1 cellular context compared by ENCODE assay signal in the genomic region with DNA sequence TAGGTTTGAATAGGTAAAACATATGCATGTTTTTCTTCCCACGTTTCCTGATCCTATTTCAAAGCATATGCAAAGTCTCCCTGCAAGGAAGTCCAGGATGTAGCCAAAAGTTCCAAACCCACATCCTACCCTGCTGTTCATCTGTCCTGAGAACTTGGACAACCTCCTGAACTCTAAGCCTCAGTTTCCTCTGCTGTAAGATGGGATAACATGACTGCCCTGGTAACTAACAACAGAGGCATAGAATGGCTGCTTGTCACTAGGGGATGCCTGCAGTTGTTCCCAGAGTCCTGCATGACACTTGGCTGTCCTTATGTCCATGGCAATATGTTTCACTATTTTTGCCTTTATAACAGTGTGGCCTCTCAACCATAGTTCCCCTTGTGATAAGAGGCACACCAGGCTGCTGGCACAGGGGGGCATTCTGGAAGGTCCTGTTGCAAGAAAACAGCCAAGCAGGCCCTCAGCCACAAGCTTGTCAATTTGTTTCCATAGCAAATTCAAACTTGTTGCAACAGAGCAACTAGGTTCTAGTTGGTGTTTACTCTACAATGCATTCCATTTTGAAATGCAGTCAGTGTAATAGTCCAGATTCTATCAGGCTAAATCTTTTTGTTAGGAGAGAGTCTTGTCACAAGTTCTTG.
TF ChIP-seq lines count a peak whose summit lies in the region.

No MANE protein-coding gene starts in this region.

TF ChIP-seq in GM23338, 12 proteins besides CTCF, POLR2A, EP300 and RAD21 (continued from another document):
- TF ChIP-seq, protein P1, sequence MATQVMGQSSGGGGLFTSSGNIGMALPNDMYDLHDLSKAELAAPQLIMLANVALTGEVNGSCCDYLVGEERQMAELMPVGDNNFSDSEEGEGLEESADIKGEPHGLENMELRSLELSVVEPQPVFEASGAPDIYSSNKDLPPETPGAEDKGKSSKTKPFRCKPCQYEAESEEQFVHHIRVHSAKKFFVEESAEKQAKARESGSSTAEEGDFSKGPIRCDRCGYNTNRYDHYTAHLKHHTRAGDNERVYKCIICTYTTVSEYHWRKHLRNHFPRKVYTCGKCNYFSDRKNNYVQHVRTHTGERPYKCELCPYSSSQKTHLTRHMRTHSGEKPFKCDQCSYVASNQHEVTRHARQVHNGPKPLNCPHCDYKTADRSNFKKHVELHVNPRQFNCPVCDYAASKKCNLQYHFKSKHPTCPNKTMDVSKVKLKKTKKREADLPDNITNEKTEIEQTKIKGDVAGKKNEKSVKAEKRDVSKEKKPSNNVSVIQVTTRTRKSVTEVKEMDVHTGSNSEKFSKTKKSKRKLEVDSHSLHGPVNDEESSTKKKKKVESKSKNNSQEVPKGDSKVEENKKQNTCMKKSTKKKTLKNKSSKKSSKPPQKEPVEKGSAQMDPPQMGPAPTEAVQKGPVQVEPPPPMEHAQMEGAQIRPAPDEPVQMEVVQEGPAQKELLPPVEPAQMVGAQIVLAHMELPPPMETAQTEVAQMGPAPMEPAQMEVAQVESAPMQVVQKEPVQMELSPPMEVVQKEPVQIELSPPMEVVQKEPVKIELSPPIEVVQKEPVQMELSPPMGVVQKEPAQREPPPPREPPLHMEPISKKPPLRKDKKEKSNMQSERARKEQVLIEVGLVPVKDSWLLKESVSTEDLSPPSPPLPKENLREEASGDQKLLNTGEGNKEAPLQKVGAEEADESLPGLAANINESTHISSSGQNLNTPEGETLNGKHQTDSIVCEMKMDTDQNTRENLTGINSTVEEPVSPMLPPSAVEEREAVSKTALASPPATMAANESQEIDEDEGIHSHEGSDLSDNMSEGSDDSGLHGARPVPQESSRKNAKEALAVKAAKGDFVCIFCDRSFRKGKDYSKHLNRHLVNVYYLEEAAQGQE (IDR thresholded peaks at IDR 0.05; ENCODE audit: unreplicated experiment): no peak
- TF ChIP-seq ZNF331 (CRISPR knock-in tag; IDR thresholded peaks at IDR 0.05; ENCODE audit: low read depth) (no peak), EZH2 (IDR thresholded peaks at IDR 0.05; ENCODE audit: low read depth, unreplicated experiment) (no peak), CREB1 (CRISPR knock-in tag; IDR thresholded peaks at IDR 0.05; ENCODE audit: low read depth) (no peak), STAT1 (IDR thresholded peaks at IDR 0.05; ENCODE audit: unreplicated experiment) (no peak), JUNB (IDR thresholded peaks at IDR 0.05; ENCODE audit: unreplicated experiment) (no peak), EZH2phosphoT487 (IDR thresholded peaks at IDR 0.05; ENCODE audit: unreplicated experiment) (no peak), POLR2AphosphoS5 (IDR thresholded peaks at IDR 0.05; ENCODE audit: low read depth) (no peak)
- TF ChIP-seq, protein P2, sequence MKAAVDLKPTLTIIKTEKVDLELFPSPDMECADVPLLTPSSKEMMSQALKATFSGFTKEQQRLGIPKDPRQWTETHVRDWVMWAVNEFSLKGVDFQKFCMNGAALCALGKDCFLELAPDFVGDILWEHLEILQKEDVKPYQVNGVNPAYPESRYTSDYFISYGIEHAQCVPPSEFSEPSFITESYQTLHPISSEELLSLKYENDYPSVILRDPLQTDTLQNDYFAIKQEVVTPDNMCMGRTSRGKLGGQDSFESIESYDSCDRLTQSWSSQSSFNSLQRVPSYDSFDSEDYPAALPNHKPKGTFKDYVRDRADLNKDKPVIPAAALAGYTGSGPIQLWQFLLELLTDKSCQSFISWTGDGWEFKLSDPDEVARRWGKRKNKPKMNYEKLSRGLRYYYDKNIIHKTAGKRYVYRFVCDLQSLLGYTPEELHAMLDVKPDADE (IDR thresholded peaks at IDR 0.05): no peak
- TF ChIP-seq, protein P3, sequence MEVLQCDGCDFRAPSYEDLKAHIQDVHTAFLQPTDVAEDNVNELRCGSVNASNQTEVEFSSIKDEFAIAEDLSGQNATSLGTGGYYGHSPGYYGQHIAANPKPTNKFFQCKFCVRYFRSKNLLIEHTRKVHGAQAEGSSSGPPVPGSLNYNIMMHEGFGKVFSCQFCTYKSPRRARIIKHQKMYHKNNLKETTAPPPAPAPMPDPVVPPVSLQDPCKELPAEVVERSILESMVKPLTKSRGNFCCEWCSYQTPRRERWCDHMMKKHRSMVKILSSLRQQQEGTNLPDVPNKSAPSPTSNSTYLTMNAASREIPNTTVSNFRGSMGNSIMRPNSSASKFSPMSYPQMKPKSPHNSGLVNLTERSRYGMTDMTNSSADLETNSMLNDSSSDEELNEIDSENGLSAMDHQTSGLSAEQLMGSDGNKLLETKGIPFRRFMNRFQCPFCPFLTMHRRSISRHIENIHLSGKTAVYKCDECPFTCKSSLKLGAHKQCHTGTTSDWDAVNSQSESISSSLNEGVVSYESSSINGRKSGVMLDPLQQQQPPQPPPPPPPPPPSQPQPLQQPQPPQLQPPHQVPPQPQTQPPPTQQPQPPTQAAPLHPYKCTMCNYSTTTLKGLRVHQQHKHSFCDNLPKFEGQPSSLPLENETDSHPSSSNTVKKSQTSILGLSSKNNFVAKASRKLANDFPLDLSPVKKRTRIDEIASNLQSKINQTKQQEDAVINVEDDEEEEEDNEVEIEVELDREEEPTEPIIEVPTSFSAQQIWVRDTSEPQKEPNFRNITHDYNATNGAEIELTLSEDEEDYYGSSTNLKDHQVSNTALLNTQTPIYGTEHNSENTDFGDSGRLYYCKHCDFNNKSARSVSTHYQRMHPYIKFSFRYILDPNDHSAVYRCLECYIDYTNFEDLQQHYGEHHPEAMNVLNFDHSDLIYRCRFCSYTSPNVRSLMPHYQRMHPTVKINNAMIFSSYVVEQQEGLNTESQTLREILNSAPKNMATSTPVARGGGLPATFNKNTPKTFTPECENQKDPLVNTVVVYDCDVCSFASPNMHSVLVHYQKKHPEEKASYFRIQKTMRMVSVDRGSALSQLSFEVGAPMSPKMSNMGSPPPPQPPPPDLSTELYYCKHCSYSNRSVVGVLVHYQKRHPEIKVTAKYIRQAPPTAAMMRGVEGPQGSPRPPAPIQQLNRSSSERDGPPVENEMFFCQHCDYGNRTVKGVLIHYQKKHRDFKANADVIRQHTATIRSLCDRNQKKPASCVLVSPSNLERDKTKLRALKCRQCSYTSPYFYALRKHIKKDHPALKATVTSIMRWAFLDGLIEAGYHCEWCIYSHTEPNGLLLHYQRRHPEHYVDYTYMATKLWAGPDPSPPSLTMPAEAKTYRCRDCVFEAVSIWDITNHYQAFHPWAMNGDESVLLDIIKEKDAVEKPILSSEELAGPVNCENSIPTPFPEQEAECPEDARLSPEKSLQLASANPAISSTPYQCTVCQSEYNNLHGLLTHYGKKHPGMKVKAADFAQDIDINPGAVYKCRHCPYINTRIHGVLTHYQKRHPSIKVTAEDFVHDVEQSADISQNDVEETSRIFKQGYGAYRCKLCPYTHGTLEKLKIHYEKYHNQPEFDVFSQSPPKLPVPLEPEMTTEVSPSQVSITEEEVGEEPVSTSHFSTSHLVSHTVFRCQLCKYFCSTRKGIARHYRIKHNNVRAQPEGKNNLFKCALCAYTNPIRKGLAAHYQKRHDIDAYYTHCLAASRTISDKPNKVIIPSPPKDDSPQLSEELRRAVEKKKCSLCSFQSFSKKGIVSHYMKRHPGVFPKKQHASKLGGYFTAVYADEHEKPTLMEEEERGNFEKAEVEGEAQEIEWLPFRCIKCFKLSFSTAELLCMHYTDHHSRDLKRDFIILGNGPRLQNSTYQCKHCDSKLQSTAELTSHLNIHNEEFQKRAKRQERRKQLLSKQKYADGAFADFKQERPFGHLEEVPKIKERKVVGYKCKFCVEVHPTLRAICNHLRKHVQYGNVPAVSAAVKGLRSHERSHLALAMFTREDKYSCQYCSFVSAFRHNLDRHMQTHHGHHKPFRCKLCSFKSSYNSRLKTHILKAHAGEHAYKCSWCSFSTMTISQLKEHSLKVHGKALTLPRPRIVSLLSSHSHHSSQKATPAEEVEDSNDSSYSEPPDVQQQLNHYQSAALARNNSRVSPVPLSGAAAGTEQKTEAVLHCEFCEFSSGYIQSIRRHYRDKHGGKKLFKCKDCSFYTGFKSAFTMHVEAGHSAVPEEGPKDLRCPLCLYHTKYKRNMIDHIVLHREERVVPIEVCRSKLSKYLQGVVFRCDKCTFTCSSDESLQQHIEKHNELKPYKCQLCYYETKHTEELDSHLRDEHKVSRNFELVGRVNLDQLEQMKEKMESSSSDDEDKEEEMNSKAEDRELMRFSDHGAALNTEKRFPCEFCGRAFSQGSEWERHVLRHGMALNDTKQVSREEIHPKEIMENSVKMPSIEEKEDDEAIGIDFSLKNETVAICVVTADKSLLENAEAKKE (CRISPR knock-in tag; IDR thresholded peaks at IDR 0.05): no peak
